ENCODE assay signal across 16 cellular contexts in the genomic region with DNA sequence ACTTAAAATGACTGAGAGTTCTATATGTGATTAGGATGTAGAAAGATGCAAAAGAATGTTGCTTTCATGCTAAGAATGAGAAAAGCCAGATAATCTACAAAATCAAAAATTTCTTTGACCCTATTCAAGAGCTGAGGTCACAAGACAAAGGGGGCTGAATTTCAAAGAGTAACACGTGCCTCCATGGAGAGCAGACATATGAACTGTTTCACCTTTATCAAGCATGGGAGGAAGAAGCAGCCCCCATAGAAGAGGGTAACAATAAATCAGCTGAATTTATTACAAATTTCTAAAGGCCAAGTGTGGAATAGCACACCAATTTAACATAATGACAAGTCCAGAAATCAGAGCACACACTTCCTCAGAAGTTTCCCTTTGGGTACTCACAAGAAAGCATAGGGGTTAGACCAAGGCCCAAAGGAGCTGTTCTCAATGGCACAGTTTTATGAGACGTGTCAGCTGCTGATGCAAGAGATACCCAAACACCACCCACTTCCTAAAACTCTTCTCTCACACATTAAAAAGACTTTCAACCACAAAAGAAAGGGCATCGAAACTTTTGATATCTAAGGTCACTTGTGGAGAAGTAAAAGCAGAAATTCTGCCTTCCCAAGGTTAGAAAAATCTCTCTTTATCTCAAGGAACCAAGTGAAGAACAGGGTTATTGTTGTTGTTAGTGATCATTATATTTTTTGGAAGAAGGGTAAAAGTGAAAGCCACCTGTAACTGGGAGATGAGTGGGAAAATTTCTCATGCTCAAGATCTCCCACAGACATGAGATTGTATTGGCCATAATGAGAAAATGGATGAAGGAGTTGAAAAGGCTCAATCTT.
DNase-seq lines count a peak whose midpoint lies in the region; ATAC-seq, FAIRE-seq and TF ChIP-seq lines count a peak whose summit lies in the region.
"Had no signal": no experiment of that assay in that cellular context is flagged by ENCODE, and none has a peak within 500 bp of the region (broad histone marks: within the 10 kb centered on the region; RNA-seq: fewer than 3 reads in every experiment).

No MANE protein-coding gene starts in this region.

- no peaks in the 10 kb centered on the region for H3K36me3 ChIP-seq in thyroid gland
- H3K36me3 ChIP-seq: suprapubic skin had no signal

- no peak for TF ChIP-seq CTCF in GM12865 (IDR thresholded peaks at IDR 0.05; ENCODE audit: insufficient read depth, low read depth, low read length, missing control alignments)
- no peak for TF ChIP-seq CTCF in thyroid gland (IDR thresholded peaks at IDR 0.05)

- H3K4me1 ChIP-seq in thyroid gland: no peaks in the 10 kb centered on the region
- H3K4me1 ChIP-seq: suprapubic skin had no signal

- no peak for TF ChIP-seq POLR2A in thyroid gland (IDR thresholded peaks at IDR 0.05)

- H3K4me3 ChIP-seq in GM12865 (ENCODE audit: low read depth, low read length): no peak overlapping the region
- H3K4me3 ChIP-seq in thyroid gland (replicated peaks in 1 of 3): no peak overlapping the region
- H3K4me3 ChIP-seq: suprapubic skin had no signal

- no peaks in the 10 kb centered on the region for H3K9me3 ChIP-seq in thyroid gland
- H3K9me3 ChIP-seq: suprapubic skin had no signal

- DNase-seq in GM12865 (ENCODE audit: low read depth) (peak; percentile 82), NCI-H526 treated with DMSO at 0.1 percent for 48 hours (lab: John Stamatoyannopoulos, UW) (no peak), thyroid gland (no peak), frontal cortex (ENCODE audit: low spot score in 2 of 2) (no peak)
- no peak for DNase-seq in activated CD4-positive, alpha-beta T cell treated with anti-CD3 and anti-CD28 coated beads for 4 hours
- DNase-seq: foreskin keratinocyte, HFFc6, Karpas-422, NCI-H226, RPMI8226 had no signal

- intact Hi-C loops in thyroid gland (cut with DNase I): no loop called here

- ATAC-seq in GM19395 (IDR thresholded peaks at IDR 0.05; ENCODE audit: unreplicated experiment) (peak; percentile 61), HG02852 (IDR thresholded peaks at IDR 0.05; ENCODE audit: unreplicated experiment) (peak; percentile 77), HG03521 (IDR thresholded peaks at IDR 0.05; ENCODE audit: unreplicated experiment) (peak; percentile 65)
- ATAC-seq: foreskin keratinocyte had no signal

- no peaks in the 10 kb centered on the region for H3K27me3 ChIP-seq in thyroid gland
- H3K27me3 ChIP-seq: foreskin keratinocyte, suprapubic skin had no signal

- no peak for FAIRE-seq in frontal cortex (lab: Jason Lieb, UNC)
- FAIRE-seq: D721Med, keratinocyte had no signal

- 64 to 67% methylated on average over 3 of the region's 3 CpGs for WGBS in thyroid gland, 2 donors

- H3K27ac ChIP-seq in thyroid gland: no peak overlapping the region
- H3K27ac ChIP-seq: foreskin keratinocyte, suprapubic skin had no signal
